Comparison of ENCODE assay signal across 9 cellular contexts in the genomic region with DNA sequence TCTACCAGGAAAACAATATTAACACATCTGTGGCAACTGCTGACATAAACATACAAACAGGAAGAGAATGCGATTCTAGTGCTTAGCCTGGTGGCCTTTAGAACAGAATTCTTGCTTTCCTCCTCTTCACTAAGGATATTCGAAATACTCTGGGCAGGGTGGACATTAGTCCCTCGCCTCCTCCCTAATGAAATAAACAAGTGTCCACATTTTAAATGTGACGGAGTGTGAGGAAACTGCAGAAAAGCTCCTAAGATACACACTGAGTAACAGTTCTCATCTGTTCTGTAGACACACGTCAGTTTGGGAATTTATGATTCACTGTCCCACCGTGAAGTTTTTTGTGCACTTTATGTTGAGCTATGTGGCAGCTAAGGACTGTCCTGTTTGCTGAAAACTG. TPM values are rescaled to one million over a fixed set of nuclear protein-coding genes. Genes with fewer than 3 reads are reported as not detected.
DNase-seq lines count a peak whose midpoint lies in the region; ATAC-seq and TF ChIP-seq lines count a peak whose summit lies in the region.
"Had no signal": no experiment of that assay in that cellular context is flagged by ENCODE, and none has a peak within 500 bp of the region (broad histone marks: within the 10 kb centered on the region; RNA-seq: fewer than 3 reads in every experiment).

No MANE protein-coding gene starts in this region.

- POLR2A ChIA-PET in activated CD4-positive, alpha-beta T cell treated with anti-CD3 and anti-CD28 coated beads for 36 hours (lab: Charles Lee), result no interaction called here

- no peaks in the 10 kb centered on the region for H3K9me3 Mint-ChIP-seq in activated CD4-positive, alpha-beta T cell treated with anti-CD3 and anti-CD28 coated beads for 36 hours (ENCODE audit: low read depth)
- no peaks in the 10 kb centered on the region for H3K9me3 Mint-ChIP-seq in endothelial cell (ENCODE audit: unreplicated experiment)

- H3K4me1 Mint-ChIP-seq in activated CD4-positive, alpha-beta T cell treated with anti-CD3 and anti-CD28 coated beads for 36 hours, result peaks cover 17% of the 10 kb centered on the region
- peaks cover 46% of the 10 kb centered on the region for H3K4me1 Mint-ChIP-seq in endothelial cell (ENCODE audit: unreplicated experiment)

- H3K36me3 ChIP-seq in MG63, result peaks cover 39% of the 10 kb centered on the region
- H3K36me3 ChIP-seq: BLaER1 treated with 17β-estradiol and CSF1 and Interleukin-3, amounts not matched to agents 10 nM and 100 nM had no signal

- no peak for DNase-seq in activated CD4-positive, alpha-beta T cell treated with anti-CD3 and anti-CD28 coated beads for 36 hours
- no peak for DNase-seq in activated CD4-positive, alpha-beta T cell treated with anti-CD3 and anti-CD28 coated beads, Interleukin-2, amount 50 U/mL, for 4 hours
- DNase-seq in MG63 (no peak), endothelial cell (ENCODE audit: low spot score) (no peak), myocyte (ENCODE audit: low read depth) (peak; percentile 57), SIG-M5 treated with dmso at 0.1 percent for 504 hours (lab: John Stamatoyannopoulos, UW; ENCODE audit: unreplicated experiment) (no peak), AG08396 (ENCODE audit: low spot score) (no peak)
- DNase-seq in NK-92 treated with Interleukin-12 subunit alpha and Interleukin-12 subunit beta, amount 100 ng/mL, for 24 hours (lab: John Stamatoyannopoulos, UW), result no peak

- H3K27ac Mint-ChIP-seq in activated CD4-positive, alpha-beta T cell treated with anti-CD3 and anti-CD28 coated beads for 36 hours, result no peak overlapping the region
- peak overlapping the region; percentile 98 for H3K27ac Mint-ChIP-seq in endothelial cell (ENCODE audit: unreplicated experiment)

- peak; percentile 65 for ATAC-seq in activated CD4-positive, alpha-beta T cell treated with anti-CD3 and anti-CD28 coated beads for 36 hours

- intact Hi-C loops in activated CD4-positive, alpha-beta T cell treated with anti-CD3 and anti-CD28 coated beads for 36 hours (cut with DNase I, micrococcal nuclease), result no loop called here

- H3K27me3 Mint-ChIP-seq in activated CD4-positive, alpha-beta T cell treated with anti-CD3 and anti-CD28 coated beads for 36 hours, result peaks cover 56% of the 10 kb centered on the region
- H3K27me3 Mint-ChIP-seq in endothelial cell (ENCODE audit: unreplicated experiment), result peaks cover 6% of the 10 kb centered on the region

- CTCF ChIA-PET in activated CD4-positive, alpha-beta T cell treated with anti-CD3 and anti-CD28 coated beads for 36 hours (lab: Charles Lee), result interaction anchor here (0.6 to 1.2 kb wide), 3 partner anchors 23 to 410 kb away, joined by 3 to 4 read pairs (median 4); no protein-coding TSS in a partner anchor

- H3K4me3 ChIP-seq in MG63, result peak overlapping the region; percentile 70
- H3K4me3 ChIP-seq: BLaER1 treated with 17β-estradiol and CSF1 and Interleukin-3, amounts not matched to agents 10 nM and 100 nM had no signal

- no peaks in the 10 kb centered on the region for H3K36me3 Mint-ChIP-seq in activated CD4-positive, alpha-beta T cell treated with anti-CD3 and anti-CD28 coated beads for 36 hours (ENCODE audit: low read depth)
- H3K36me3 Mint-ChIP-seq in endothelial cell (ENCODE audit: low read depth, unreplicated experiment), result peaks cover 9% of the 10 kb centered on the region

- peak overlapping the region; percentile 74 for H3K4me3 Mint-ChIP-seq in activated CD4-positive, alpha-beta T cell treated with anti-CD3 and anti-CD28 coated beads for 36 hours
- H3K4me3 Mint-ChIP-seq in endothelial cell (ENCODE audit: unreplicated experiment), result peak overlapping the region; percentile 93

- no peaks in the 10 kb centered on the region for H3K9me3 ChIP-seq in MG63
- H3K9me3 ChIP-seq: BLaER1 treated with 17β-estradiol and CSF1 and Interleukin-3, amounts not matched to agents 10 nM and 100 nM had no signal

- TF ChIP-seq CTCF in endothelial cell (IDR thresholded peaks at IDR 0.05; ENCODE audit: unreplicated experiment), result no peak

- no peaks in the 10 kb centered on the region for H3K27me3 ChIP-seq in MG63

RNA-seq across cellular contexts. Expression of gene STARD13, which starts 0.6 kb away (rescaled TPM):
- under 1 TPM; 0.35 to 0.57 TPM for total RNA-seq in activated CD4-positive, alpha-beta T cell treated with anti-CD3 and anti-CD28 coated beads for 36 hours
- 16.4 and 19.2 TPM in 2 replicates for total RNA-seq in MG63 (2014; rRNA removed; shearing (Covaris generic); ENCODE audit: low replicate concordance)
- total RNA-seq in endothelial cell (ENCODE audit: unreplicated experiment), result 63.8 TPM
- total RNA-seq in myocyte, result 28.6 and 41.7 TPM in 2 replicates
- polyA plus RNA-seq in myocyte (2012), result 27.1 TPM

Comparison
In these comparisons a context has a peak if more than half of its experiments do, and no peak if none do; other contexts are left out.
1. RNA of gene STARD13, which starts 0.6 kb away (total RNA-seq): 63.8 TPM in endothelial cell (single experiment), 28.6 to 41.7 TPM in myocyte and 16.4 to 19.2 TPM in MG63; 0.35 to 0.57 TPM in activated CD4-positive, alpha-beta T cell treated with anti-CD3 and anti-CD28 coated beads for 36 hours; every median in the first group is over 10 times any median in the second.